Comparison of ENCODE assay signal across 8 cellular contexts in the genomic region with DNA sequence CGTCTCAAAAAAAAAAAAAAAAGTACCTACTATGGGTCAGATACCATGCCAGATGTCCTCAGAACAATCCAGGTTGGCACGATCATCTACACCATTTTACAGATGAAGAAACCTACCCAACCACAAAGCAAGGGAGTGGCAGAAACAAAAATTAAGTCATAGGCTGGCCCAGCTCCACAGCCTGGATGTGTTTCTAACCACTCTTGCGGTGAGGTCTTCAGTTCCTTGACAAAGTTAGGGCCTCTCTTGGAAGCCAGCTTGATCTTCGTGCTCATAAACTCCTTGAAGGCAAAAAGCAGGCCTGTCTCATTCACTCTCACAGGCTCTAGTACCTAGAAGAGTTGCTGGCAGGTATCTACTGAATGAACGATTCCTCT. TPM values are rescaled to one million over a fixed set of nuclear protein-coding genes. Genes with fewer than 3 reads are reported as not detected.
DNase-seq lines count a peak whose midpoint lies in the region; TF ChIP-seq lines count a peak whose summit lies in the region.

No MANE protein-coding gene starts in this region.

- peak overlapping the region; percentile 3 for H3K27ac ChIP-seq in endodermal cell (ENCODE audit: low read depth, low read length)
- H3K27ac ChIP-seq in prostate gland, result peak overlapping the region in 1 of 2 donors; percentile 9

- H3K4me3 Mint-ChIP-seq in endodermal cell, result no peak overlapping the region

- TF ChIP-seq POLR2A in prostate gland (IDR thresholded peaks at IDR 0.05), result no peak

- TF ChIP-seq CTCF in endodermal cell (conservative IDR thresholded peaks at IDR 0.05), result no peak
- no peak for TF ChIP-seq CTCF in prostate gland (IDR thresholded peaks at IDR 0.05)

- H3K4me3 ChIP-seq in endodermal cell (ENCODE audit: low read length) (no peak overlapping the region), prostate gland (no peak overlapping the region)

- H3K36me3 ChIP-seq in endodermal cell (ENCODE audit: control insufficient read depth, insufficient read depth, low read length) (peaks cover 21% of the 10 kb centered on the region), prostate gland (no peaks in the 10 kb centered on the region)

- H3K27me3 Mint-ChIP-seq in endodermal cell (ENCODE audit: insufficient read depth), result peaks cover 5% of the 10 kb centered on the region

- H3K9ac ChIP-seq in endodermal cell (ENCODE audit: extremely low read depth, low read length, poor library complexity, severe bottlenecking), result no peak overlapping the region

- peaks cover 44% of the 10 kb centered on the region for H3K4me1 Mint-ChIP-seq in endodermal cell

- peak overlapping the region; percentile 55 for H3K27ac Mint-ChIP-seq in endodermal cell

- H3K9me3 ChIP-seq in endodermal cell (ENCODE audit: control insufficient read depth, low read length), result no peaks in the 10 kb centered on the region
- no peaks in the 10 kb centered on the region for H3K9me3 ChIP-seq in prostate gland

- peak; percentile 43 for DNase-seq in G401 (ENCODE audit: low spot score)
- DNase-seq in MV-4-11 (lab: John Stamatoyannopoulos, UW), result peak; percentile 54
- no peak for DNase-seq in endodermal cell
- DNase-seq in prostate gland (ENCODE audit: low spot score), result peak; percentile 26
- no peak for DNase-seq in NCI-H1694 treated with DMSO at 0.1 percent for 48 hours (lab: John Stamatoyannopoulos, UW)
- DNase-seq in medulla oblongata (ENCODE audit: extremely low spot score), result no peak
- DNase-seq in KBM-7, result no peak
- no peak for DNase-seq in iPS-NIHi11 (ENCODE audit: low spot score)

- H3K27me3 ChIP-seq in endodermal cell (ENCODE audit: control insufficient read depth, insufficient read depth, low read length, poor library complexity, severe bottlenecking), result no peaks in the 10 kb centered on the region
- H3K27me3 ChIP-seq in prostate gland (replicated peaks; ENCODE audit: insufficient read depth), result no peaks in the 10 kb centered on the region

- peaks cover 8% of the 10 kb centered on the region for H3K36me3 Mint-ChIP-seq in endodermal cell (ENCODE audit: low read depth)

- intact Hi-C loops in prostate gland (cut with DNase I), result no loop called here

- WGBS in endodermal cell (ENCODE audit: insufficient coverage in 1 of 2, insufficient read length in 1 of 2), 2 experiments, result 91 to 94% methylated on average over 3 to 5 of the region's 5 CpGs
- WGBS in prostate gland, result 40% methylated on average over 5 of the region's 5 CpGs

- in situ Hi-C loops in G401 (cut with HindIII; ENCODE audit: low sequenced_read_pairs) (no loop called here), KBM-7 (cut with MboI; ENCODE audit: low pct_unique_long_range_greater_than_20kb, low sequenced_read_pairs) (no loop called here)

- H3K4me1 ChIP-seq in endodermal cell (ENCODE audit: control insufficient read depth, insufficient read depth, low read length), result peaks cover 6% of the 10 kb centered on the region
- H3K4me1 ChIP-seq in prostate gland (replicated peaks), result peaks cover 7% of the 10 kb centered on the region

- H3K9me3 Mint-ChIP-seq in endodermal cell, result no peaks in the 10 kb centered on the region

RNA-seq across cellular contexts. Expression of gene GGA2, which starts 6.2 kb away (rescaled TPM):
- 54.8 and 56.2 TPM in 2 replicates for total RNA-seq in G401 (2014; rRNA removed; shearing (Covaris generic))
- total RNA-seq in endodermal cell (100 to 1,000 TPM in 1 of 2 donors, 10 to 100 TPM in 1; 99.4 to 116 TPM), prostate gland (100 to 1,000 TPM in 1 of 2 donors, 10 to 100 TPM in 1; 75.7 to 105 TPM)
- polyA plus RNA-seq in endodermal cell (2013, experiment 1 of 2), result 72.5 TPM
- polyA plus RNA-seq in endodermal cell (2013, experiment 2 of 2), result 57.7 TPM

RNA-seq across cellular contexts. Expression of gene COG7, which starts 51.1 kb away (rescaled TPM):
- 13.3 and 16.4 TPM in 2 replicates for total RNA-seq in G401 (2014; rRNA removed; shearing (Covaris generic))
- total RNA-seq in endodermal cell, result 10 to 100 TPM; 19.9 to 31.3 TPM
- polyA plus RNA-seq in endodermal cell (2013, experiment 1 of 2), result 26.4 TPM
- polyA plus RNA-seq in endodermal cell (2013, experiment 2 of 2), result 20.0 TPM
- total RNA-seq in prostate gland, result 10 to 100 TPM; 34.0 to 35.3 TPM

RNA-seq across cellular contexts. Expression of gene EARS2, which starts 53.1 kb away (rescaled TPM):
- total RNA-seq in G401 (2014; rRNA removed; shearing (Covaris generic)), result 34.2 and 49.8 TPM in 2 replicates
- total RNA-seq in endodermal cell (10 to 100 TPM; 32.0 to 36.1 TPM), prostate gland (10 to 100 TPM; 40.3 to 60.2 TPM)
- polyA plus RNA-seq in endodermal cell (2013, experiment 1 of 2), result 29.1 TPM
- 21.1 TPM for polyA plus RNA-seq in endodermal cell (2013, experiment 2 of 2)

RNA-seq across cellular contexts. Expression of gene UBFD1, which starts 53.5 kb away (rescaled TPM):
- total RNA-seq in G401 (2014; rRNA removed; shearing (Covaris generic)), result 97.7 and 101 TPM in 2 replicates
- total RNA-seq in endodermal cell (100 to 1,000 TPM; 105 to 113 TPM), prostate gland (100 to 1,000 TPM in 1 of 2 donors, 10 to 100 TPM in 1; 92.2 to 218 TPM)
- polyA plus RNA-seq in endodermal cell (2013, experiment 1 of 2), result 59.4 TPM
- polyA plus RNA-seq in endodermal cell (2013, experiment 2 of 2), result 54.8 TPM

Comparison
In these comparisons a context has a peak if more than half of its experiments do, and no peak if none do; other contexts are left out.
1. DNase-seq: peak in G401 (single experiment), MV-4-11 (single experiment) and prostate gland (single experiment); none in endodermal cell (single experiment), NCI-H1694 treated with DMSO at 0.1 percent for 48 hours (single experiment), medulla oblongata (single experiment), KBM-7 (single experiment) and iPS-NIHi11 (single experiment).